1 cellular context compared by ENCODE assay signal in genomic region chr19:1848399-1849131, GRCh38.
TF ChIP-seq lines count a peak whose summit lies in the region.

TSS of gene REXO1 (minus strand) at chr19:1848483. CDS start at chr19:1848358, 125 bp downstream.

TF ChIP-seq in GM12878, 131 proteins besides CTCF, POLR2A, EP300 and RAD21 (continued from another document and continues in another):
- TF ChIP-seq ZBTB40 (IDR thresholded peaks at IDR 0.05; ENCODE audit: borderline replicate concordance) = no peak
- no peak for TF ChIP-seq MTA3 (IDR thresholded peaks at IDR 0.05; ENCODE audit: borderline replicate concordance, low read length)
- peak; percentile 63 for TF ChIP-seq NR2C1 (IDR thresholded peaks at IDR 0.05)
- TF ChIP-seq ZSCAN29 (IDR thresholded peaks at IDR 0.05) = peak; percentile 50; the same call in 1 of the 2 replicates
- TF ChIP-seq YY1 (IDR thresholded peaks at IDR 0.05; ENCODE audit: low read depth, low read length) = peak; percentile 96
- TF ChIP-seq CBFB (IDR thresholded peaks at IDR 0.05; ENCODE audit: low read depth) = peak; percentile 38; the same call in 1 of the 2 replicates
- TF ChIP-seq ZNF217 (IDR thresholded peaks at IDR 0.05) = peak; percentile 84
- no peak for TF ChIP-seq SUZ12 (IDR thresholded peaks at IDR 0.05; ENCODE audit: unreplicated experiment)
- TF ChIP-seq ATF7 (IDR thresholded peaks at IDR 0.05; ENCODE audit: low read depth) = peak; percentile 42; the same call in 1 of the 2 replicates
- TF ChIP-seq HDAC2 (IDR thresholded peaks at IDR 0.05) = no peak
- TF ChIP-seq ZNF592 (IDR thresholded peaks at IDR 0.05) = peak; percentile 98
- no peak for TF ChIP-seq CHD4 (IDR thresholded peaks at IDR 0.05)
- TF ChIP-seq IKZF1 (conservative IDR thresholded peaks at IDR 0.05) = peak; percentile 98
- TF ChIP-seq CEBPZ (IDR thresholded peaks at IDR 0.05; ENCODE audit: low read depth, low read length) = no peak
- peak; percentile 61; the same call in 1 of the 2 replicates for TF ChIP-seq FOXM1 (IDR thresholded peaks at IDR 0.05; ENCODE audit: low read depth, low read length)
- peak; percentile 83 for TF ChIP-seq HDAC6 (IDR thresholded peaks at IDR 0.05; ENCODE audit: unreplicated experiment)
- TF ChIP-seq BRCA1 (IDR thresholded peaks at IDR 0.05; ENCODE audit: low read depth, low read length) = no peak
- TF ChIP-seq MYB (IDR thresholded peaks at IDR 0.05; ENCODE audit: borderline replicate concordance, low read depth, low read length) = peak; percentile 96
- TF ChIP-seq ZNF687 (IDR thresholded peaks at IDR 0.05) = 0 out of 2 replicates have a peak, but pooled peaks have one; percentile 49
- TF ChIP-seq PAX5 (IDR thresholded peaks at IDR 0.05; ENCODE audit: borderline replicate concordance, low read depth, low read length) = peak; percentile 44; the same call in 1 of the 2 replicates
- peak; percentile 57; the same call in 1 of the 2 replicates for TF ChIP-seq CREB1 (IDR thresholded peaks at IDR 0.05; ENCODE audit: low read depth)
- TF ChIP-seq USF1 (IDR thresholded peaks at IDR 0.05; ENCODE audit: borderline replicate concordance, extremely low read length, insufficient read depth, low read depth, low read length) = no peak
- peak; percentile 61; the same call in 1 of the 2 replicates for TF ChIP-seq DPF2 (IDR thresholded peaks at IDR 0.05)
- TF ChIP-seq NKRF (conservative IDR thresholded peaks at IDR 0.05) = no peak; the same call in 1 of the 2 replicates
- no peak for TF ChIP-seq EED (IDR thresholded peaks at IDR 0.05; ENCODE audit: low read depth)
- no peak for TF ChIP-seq SUPT20H (IDR thresholded peaks at IDR 0.05; ENCODE audit: borderline replicate concordance, control insufficient read depth, low read depth, low read length)
- TF ChIP-seq ELK1 (IDR thresholded peaks at IDR 0.05; ENCODE audit: low read depth, low read length) = peak; percentile 12; the same call in 1 of the 2 replicates
- TF ChIP-seq ZBTB4 (CRISPR knock-in tag; IDR thresholded peaks at IDR 0.05) = no peak
- 0 out of 2 replicates have a peak, but pooled peaks have one; percentile 96 for TF ChIP-seq ASH2L (IDR thresholded peaks at IDR 0.05; ENCODE audit: borderline replicate concordance, low read depth)
- TF ChIP-seq TCF3 (IDR thresholded peaks at IDR 0.05; ENCODE audit: borderline replicate concordance, insufficient read depth, low read depth, low read length) = no peak
- TF ChIP-seq SRF (IDR thresholded peaks at IDR 0.05; ENCODE audit: low read depth in 2 of 2, low read length in 2 of 2) = no peak
- peak; percentile 100 for TF ChIP-seq ZNF207 (IDR thresholded peaks at IDR 0.05; ENCODE audit: borderline replicate concordance)
- TF ChIP-seq SMARCA5 (IDR thresholded peaks at IDR 0.05) = peak; percentile 93
- no peak for TF ChIP-seq PAX8 (IDR thresholded peaks at IDR 0.05)
